ENCODE assay signal across 19 cellular contexts in genomic region chr12:104299842-104300481, GRCh38. TPM values are rescaled to one million over a fixed set of nuclear protein-coding genes. Genes with fewer than 3 reads are reported as not detected.
A peak's percentile ranks its signal among the peaks of the same experiment; 100 is the strongest.
DNase-seq lines count a peak whose midpoint lies in the region; ATAC-seq and TF ChIP-seq lines count a peak whose summit lies in the region.
"Had no signal": no experiment of that assay in that cellular context is flagged by ENCODE, and none has a peak within 500 bp of the region (broad histone marks: within the 10 kb centered on the region; RNA-seq: fewer than 3 reads in every experiment).

No MANE protein-coding gene starts in this region.

- H3K36me3 Mint-ChIP-seq in CD4-positive, alpha-beta memory T cell: peaks cover 10 to 25% of the 10 kb centered on the region in 2 donors
- H3K36me3 Mint-ChIP-seq in HFFc6 (ENCODE audit: low read depth) (peaks cover 86% of the 10 kb centered on the region), chondrocyte (ENCODE audit: low read depth) (peaks cover 3% of the 10 kb centered on the region)

- peaks cover 31 to 68% (median 45%) of the 10 kb centered on the region in 4 donors for H3K4me1 Mint-ChIP-seq in CD4-positive, alpha-beta memory T cell
- peaks cover 96% of the 10 kb centered on the region for H3K4me1 Mint-ChIP-seq in HFFc6 (ENCODE audit: low read depth)
- H3K4me1 Mint-ChIP-seq in chondrocyte (ENCODE audit: low read depth): peaks cover 69% of the 10 kb centered on the region

- peaks cover 3% of the 10 kb centered on the region for H3K36me3 ChIP-seq in CD4-positive, alpha-beta memory T cell (ENCODE audit: insufficient read depth, low read length)
- H3K36me3 ChIP-seq in psoas muscle (ENCODE audit: insufficient read depth in 1 of 2, low read depth in 1 of 2): peaks cover 0 to 54% of the 10 kb centered on the region in 2 donors
- H3K36me3 ChIP-seq in tibial nerve: peaks cover 0 to 17% (median 0%) of the 10 kb centered on the region in 3 donors

- no peaks in the 10 kb centered on the region for H3K9me3 Mint-ChIP-seq in CD4-positive, alpha-beta memory T cell
- peaks cover 6% of the 10 kb centered on the region for H3K9me3 Mint-ChIP-seq in HFFc6
- no peaks in the 10 kb centered on the region for H3K9me3 Mint-ChIP-seq in chondrocyte (ENCODE audit: low read depth)
- H3K9me3 Mint-ChIP-seq: activated naive CD4-positive, alpha-beta T cell treated with anti-CD3 and anti-CD28 coated beads, Interleukin-2, amount 50 U/mL, for 72 hours; naive thymus-derived CD4-positive, alpha-beta T cell had no signal

- 75 to 80% (median 76%) methylated on average over 6 of the region's 6 CpGs for WGBS in psoas muscle, 3 donors
- 73% methylated on average over 6 of the region's 6 CpGs for WGBS in tibial nerve, 2 donors

- H3K27me3 Mint-ChIP-seq in CD4-positive, alpha-beta memory T cell: no peaks in the 10 kb centered on the region
- H3K27me3 Mint-ChIP-seq in HFFc6 (ENCODE audit: insufficient read depth) (peaks cover 78% of the 10 kb centered on the region), chondrocyte (ENCODE audit: low read depth) (no peaks in the 10 kb centered on the region)
- H3K27me3 Mint-ChIP-seq: naive thymus-derived CD4-positive, alpha-beta T cell had no signal

- ATAC-seq in psoas muscle (no peak), HG03442 (IDR thresholded peaks at IDR 0.05; ENCODE audit: unreplicated experiment) (no peak)
- ATAC-seq: activated naive CD4-positive, alpha-beta T cell treated with anti-CD3 and anti-CD28 coated beads, Interleukin-2, amount 50 U/mL, for 72 hours; naive thymus-derived CD4-positive, alpha-beta T cell had no signal

- POLR2A ChIA-PET in CD4-positive, alpha-beta memory T cell (lab: Charles Lee; ENCODE audit: partially characterized antibody): interaction anchor here (1.3 to 2.8 kb wide), 2 partner anchors 11 to 13 kb away, joined by 5 to 19 read pairs; no protein-coding TSS in a partner anchor

- peaks cover 26% of the 10 kb centered on the region for H3K4me1 ChIP-seq in CD4-positive, alpha-beta memory T cell (ENCODE audit: insufficient read depth, low read length)
- H3K4me1 ChIP-seq in psoas muscle (peaks cover 78% of the 10 kb centered on the region), tibial nerve (peaks cover 0 to 45% (median 16%) of the 10 kb centered on the region in 4 donors)

- H3K27ac Mint-ChIP-seq in CD4-positive, alpha-beta memory T cell: peak overlapping the region in 4 of 7 donors; percentile 13 to 57 (median 32)
- H3K27ac Mint-ChIP-seq in HFFc6 (peak overlapping the region; percentile 60), chondrocyte (ENCODE audit: unreplicated experiment) (peak overlapping the region; percentile 89)

- TF ChIP-seq POLR2A in tibial nerve (IDR thresholded peaks at IDR 0.05): no peak

- no peaks in the 10 kb centered on the region for H3K27me3 ChIP-seq in CD4-positive, alpha-beta memory T cell (ENCODE audit: insufficient read depth, low read length)
- H3K27me3 ChIP-seq in psoas muscle (ENCODE audit: insufficient read depth in 3 of 3, low read length in 2 of 3) (no peaks in the 10 kb centered on the region), tibial nerve (no peaks in the 10 kb centered on the region)
- H3K27me3 ChIP-seq: esophagus squamous epithelium, suprapubic skin had no signal

- DNase-seq in CD4-positive, alpha-beta memory T cell: no peak
- no peak for DNase-seq in HFFc6
- no peak for DNase-seq in chondrocyte (ENCODE audit: low spot score)
- no peak for DNase-seq in psoas muscle
- no peak for DNase-seq in DMS114 treated with DMSO at 0.1 percent for 48 hours (lab: John Stamatoyannopoulos, UW; ENCODE audit: unreplicated experiment)
- no peak for DNase-seq in tibial nerve (ENCODE audit: low spot score in 2 of 2)
- DNase-seq: activated CD4-positive, alpha-beta T cell treated with anti-CD3 and anti-CD28 coated beads, Interleukin-2, amount 50 U/mL, for 48 hours; activated T-cell treated with anti-CD3 and anti-CD28 coated beads, Interleukin-2, amount 50 U/mL, for 1 hour; DMS79 treated with DMSO at 0.1 percent for 48 hours; esophagus squamous epithelium; head of caudate nucleus; MM.1S; naive thymus-derived CD4-positive, alpha-beta T cell; NCI-H1694 treated with DMSO at 0.1 percent for 48 hours; posterior cingulate gyrus; stimulated activated CD4-positive, alpha-beta T cell treated with anti-CD3 and anti-CD28 coated beads, Interleukin-4, amount 100 ng/mL, for 4 hours had no signal

- CTCF ChIA-PET in CD4-positive, alpha-beta memory T cell (lab: Charles Lee; ENCODE audit: partially characterized antibody): interaction anchor here (0.7 to 5.8 kb wide), 3 partner anchors 10 to 360 kb away, joined by 3 to 35 read pairs (median 4); no protein-coding TSS in a partner anchor

- H3K27ac ChIP-seq in CD4-positive, alpha-beta memory T cell (ENCODE audit: low read depth, low read length): no peak overlapping the region
- H3K27ac ChIP-seq in psoas muscle (peak overlapping the region; percentile 34), tibial nerve (no peak overlapping the region)
- H3K27ac ChIP-seq: esophagus squamous epithelium, suprapubic skin had no signal

- intact Hi-C loops in CD4-positive, alpha-beta memory T cell (cut with micrococcal nuclease): loop anchor here (5.0 to 10.0 kb wide), 3 partner anchors 165 to 238 kb away; partner anchors contain the start of gene HCFC2
- intact Hi-C loops in psoas muscle (cut with DNase I): loop anchor here in 1 of 2 donors (5.0 to 10.0 kb wide), 2 partner anchors 83 to 345 kb away; partner anchors contain the start of gene TXNRD1

- no peak overlapping the region for H3K4me3 ChIP-seq in CD4-positive, alpha-beta memory T cell (ENCODE audit: low read length in 2 of 2)
- H3K4me3 ChIP-seq in psoas muscle (no peak overlapping the region), tibial nerve (no peak overlapping the region)
- H3K4me3 ChIP-seq: esophagus squamous epithelium, suprapubic skin had no signal

- no peak for TF ChIP-seq CTCF in HFFc6 (IDR thresholded peaks at IDR 0.05)
- TF ChIP-seq CTCF in chondrocyte (IDR thresholded peaks at IDR 0.05): no peak
- TF ChIP-seq CTCF in psoas muscle (IDR thresholded peaks at IDR 0.05): no peak
- TF ChIP-seq CTCF in tibial nerve (IDR thresholded peaks at IDR 0.05): no peak

- peak overlapping the region in 1 of 8 donors; percentile 16 for H3K4me3 Mint-ChIP-seq in CD4-positive, alpha-beta memory T cell
- H3K4me3 Mint-ChIP-seq in HFFc6 (peak overlapping the region; percentile 72), chondrocyte (ENCODE audit: unreplicated experiment) (no peak overlapping the region)
- H3K4me3 Mint-ChIP-seq: naive thymus-derived CD4-positive, alpha-beta T cell had no signal

- no peak for TF ChIP-seq EP300 in tibial nerve (IDR thresholded peaks at IDR 0.05)

- no peaks in the 10 kb centered on the region for H3K9me3 ChIP-seq in CD4-positive, alpha-beta memory T cell (ENCODE audit: control insufficient read depth in 1 of 2, low read length in 2 of 2)
- no peaks in the 10 kb centered on the region for H3K9me3 ChIP-seq in psoas muscle
- no peaks in the 10 kb centered on the region for H3K9me3 ChIP-seq in tibial nerve
- H3K9me3 ChIP-seq: esophagus squamous epithelium, suprapubic skin had no signal

RNA-seq across cellular contexts. Expression of gene EID3, which starts 3.6 kb away (rescaled TPM):
- total RNA-seq in CD4-positive, alpha-beta memory T cell: 1 to 10 TPM; 9.4 to 9.9 TPM
- 10 to 100 TPM; 12.7 to 15.6 TPM for polyA plus RNA-seq in CD4-positive, alpha-beta memory T cell
- 1 to 10 TPM; 2.2 to 4.4 (median 4.1) TPM for total RNA-seq in HFFc6 (2021; fragmentation: NEBNext Ultra II Directional; extraction: Animal tissue kit (Norgen Biotek cat#: 25700))
- 1.3 to 1.8 TPM (median 1.5 TPM) in 3 replicates for total RNA-seq in chondrocyte
- total RNA-seq in psoas muscle: 1 to 10 TPM in 1 of 4 donors, under 1 TPM in 3; 0.94 to 1.3 (median 0.99) TPM
- under 1 TPM; 0.28 to 0.95 (median 0.56) TPM for polyA plus RNA-seq in psoas muscle
- 10 to 100 TPM in 2 of 4 donors, 1 to 10 TPM in 2; 9.6 to 13.2 (median 10.0) TPM for total RNA-seq in tibial nerve

Comparison
In these comparisons a context has a peak if more than half of its experiments do, and no peak if none do; other contexts are left out.
1. H3K27ac Mint-ChIP-seq: peak in every context shown above with its lines; median percentile 89 in chondrocyte; 60 in HFFc6; 32 in CD4-positive, alpha-beta memory T cell.